In genomic region chr17:58692239-58693055, GRCh38 we compare ENCODE assay signal across 8 cellular contexts.
DNase-seq lines count a peak whose midpoint lies in the region; ATAC-seq and TF ChIP-seq lines count a peak whose summit lies in the region.

RAD51C (plus strand) TSS chr17:58692602; CDS start chr17:58692644, 42 bp downstream.

- H3K9me3 Mint-ChIP-seq in central memory CD8-positive, alpha-beta T cell, result no peaks in the 10 kb centered on the region

- H3K4me3 ChIP-seq in AG09309 (ENCODE audit: control insufficient read depth, low read depth, low read length), result peak within 1 kb of the TSS; percentile 59

- peak; percentile 28 for DNase-seq in AG09309 (ENCODE audit: low read depth)
- DNase-seq in NCI-H345 (lab: John Stamatoyannopoulos, UW), result peak; percentile 92
- peak; percentile 71 to 72 for DNase-seq in central memory CD8-positive, alpha-beta T cell (ENCODE audit: low spot score in 2 of 2)
- DNase-seq in islet precursor cell, result peak; percentile 86
- DNase-seq in stimulated activated CD4-positive, alpha-beta T cell treated with anti-CD3 and anti-CD28 coated beads, Interleukin-12 subunit alpha, Interleukin-12 subunit beta, amount 100 ng/mL, for 4 hours, result peak; percentile 85

- ATAC-seq in GM18909 (IDR thresholded peaks at IDR 0.05; ENCODE audit: poor library complexity, unreplicated experiment) (peak; percentile 97), HG03159 (IDR thresholded peaks at IDR 0.05; ENCODE audit: unreplicated experiment) (peak; percentile 95)
- ATAC-seq in activated CD4-positive, CD25-positive, alpha-beta regulatory T cell treated with anti-CD3 and anti-CD28 coated beads, Interleukin-2, amount 50 U/mL, for 24 hours, result peak; percentile 100
- ATAC-seq in central memory CD8-positive, alpha-beta T cell (replicated peaks; ENCODE audit: extremely low read depth, poor library complexity, severe bottlenecking), result peak; percentile 99

- H3K27ac Mint-ChIP-seq in central memory CD8-positive, alpha-beta T cell (ENCODE audit: low read depth), result peak within 1 kb of the TSS; percentile 90

- no peaks in the 10 kb centered on the region for H3K27me3 Mint-ChIP-seq in central memory CD8-positive, alpha-beta T cell

- peak within 1 kb of the TSS; percentile 93 for H3K4me3 Mint-ChIP-seq in central memory CD8-positive, alpha-beta T cell

- peaks cover 10% of the 10 kb centered on the region for H3K36me3 Mint-ChIP-seq in central memory CD8-positive, alpha-beta T cell (ENCODE audit: insufficient read depth)

- no peak for TF ChIP-seq CTCF in AG09309 (IDR thresholded peaks at IDR 0.05; ENCODE audit: control insufficient read depth, insufficient read depth, low read depth, low read length, missing control alignments)

- H3K4me1 Mint-ChIP-seq in central memory CD8-positive, alpha-beta T cell, result peaks cover 17% of the 10 kb centered on the region

Comparison
In these comparisons a context has a peak if more than half of its experiments do, and no peak if none do; other contexts are left out.
1. Peak in every context shown above with its lines: DNase-seq, ATAC-seq and H3K4me3 ChIP-seq.
2. DNase-seq: peak in every context shown above with its lines; median percentile 92 in NCI-H345; 86 in islet precursor cell; 85 in stimulated activated CD4-positive, alpha-beta T cell treated with anti-CD3 and anti-CD28 coated beads, Interleukin-12 subunit alpha, Interleukin-12 subunit beta, amount 100 ng/mL, for 4 hours; 72 in central memory CD8-positive, alpha-beta T cell; 28 in AG09309.